In the genomic region with DNA sequence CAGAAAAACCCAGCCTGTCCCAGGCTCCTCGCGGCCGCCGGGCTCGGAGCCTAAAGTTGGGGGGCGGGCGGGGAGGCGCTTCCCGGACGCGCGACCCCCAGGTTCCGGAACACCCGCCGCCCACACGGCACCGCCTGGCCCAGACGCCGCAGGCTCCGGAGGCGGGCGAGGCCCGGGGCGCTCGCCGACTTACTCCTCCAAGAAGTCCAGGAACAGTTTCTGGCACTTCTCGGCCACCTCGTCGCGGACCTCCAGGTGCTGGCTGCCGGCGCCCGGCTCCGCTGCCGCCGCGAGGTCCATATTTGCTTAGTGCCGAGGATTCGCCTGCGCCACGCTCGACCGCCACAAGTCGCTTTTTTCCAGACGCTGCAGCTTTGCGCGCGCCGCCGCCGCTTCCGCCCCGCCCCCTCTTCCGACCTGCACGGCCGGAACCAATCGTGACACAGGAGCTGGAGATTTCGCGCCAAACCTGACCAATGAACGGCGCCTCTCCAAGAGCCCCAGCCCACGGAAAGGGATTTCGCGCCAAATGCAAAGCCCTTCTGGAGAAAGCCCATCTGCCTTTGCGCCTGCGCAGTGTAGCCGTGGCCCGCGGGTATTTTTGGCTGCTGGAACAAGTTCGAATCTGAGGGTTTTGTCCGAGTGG, we compare ENCODE assay signal across 8 cellular contexts. TPM values are rescaled to one million over a fixed set of nuclear protein-coding genes. Genes with fewer than 3 reads are reported as not detected.
DNase-seq lines count a peak whose midpoint lies in the region; ATAC-seq and TF ChIP-seq lines count a peak whose summit lies in the region.

TSS of gene MCM6 (minus strand) at position 378 of the 646 bp plus-strand sequence. CDS start at position 300, 78 bp downstream.

- H3K4me2 ChIP-seq in PC-9 = peak within 1 kb of the TSS; percentile 83

- peak within 1 kb of the TSS; percentile 84 for H2AFZ ChIP-seq in PC-9

- DNase-seq in DMS153 treated with DMSO at 0.1 percent for 48 hours (lab: John Stamatoyannopoulos, UW; ENCODE audit: unreplicated experiment) = peak; percentile 97
- peak; percentile 99 for DNase-seq in Jurkat, Clone E6-1 (ENCODE audit: low read depth, low spot score)
- peak; percentile 95 to 97 for DNase-seq in PC-9
- peak; percentile 95 for DNase-seq in activated T-cell treated with anti-CD3 and anti-CD28 coated beads, Interleukin-2, amount 50 U/mL, for 1 hour
- peak; percentile 97 for DNase-seq in stimulated activated CD8-positive, alpha-beta memory T cell treated with anti-CD3 and anti-CD28 coated beads, Interleukin-7, amount 100 ng/mL, for 24 hours (ENCODE audit: low read depth)

- H3K9me3 ChIP-seq in PC-9 (ENCODE audit: insufficient read depth, low read depth) (no peaks in the 10 kb centered on the region), muscle layer of colon (ENCODE audit: low read length) (no peaks in the 10 kb centered on the region)

- POLR2A ChIA-PET in PC-9 (lab: Charles Lee; ENCODE audit: unreplicated experiment) = interaction anchor here (0.6 to 1.0 kb wide), 3 partner anchors 135 to 824 kb away, joined by 3 to 11 read pairs (median 4); partner anchors contain the start of genes RAB3GAP1 and UBXN4

- H3K27me3 ChIP-seq in PC-9 (ENCODE audit: insufficient read depth, low read depth) = no peaks in the 10 kb centered on the region
- no peaks in the 10 kb centered on the region for H3K27me3 ChIP-seq in muscle layer of colon (ENCODE audit: control insufficient read depth in 1 of 2, insufficient read depth in 2 of 2, low read length in 2 of 2)

- peak within 1 kb of the TSS; percentile 85 for H3K4me3 ChIP-seq in Jurkat, Clone E6-1 (ENCODE audit: low read length)
- peak within 1 kb of the TSS; percentile 63 for H3K4me3 ChIP-seq in PC-9
- peak within 1 kb of the TSS; percentile 75 to 79 for H3K4me3 ChIP-seq in muscle layer of colon (ENCODE audit: low read depth in 1 of 2, low read length in 2 of 2)

- CTCF ChIA-PET in PC-9 (lab: Charles Lee) = interaction anchor here (0.6 kb wide), 1 partner anchor 37 kb away, joined by 5 read pairs; no protein-coding TSS in a partner anchor

- ATAC-seq in GM21619 (IDR thresholded peaks at IDR 0.05; ENCODE audit: unreplicated experiment) (peak; percentile 90), esophagus mucosa (peak; percentile 100)

- peaks cover 18% of the 10 kb centered on the region; the same call in 1 of the 2 replicates for H3K4me1 ChIP-seq in PC-9 (replicated peaks; ENCODE audit: insufficient read depth)
- peaks cover 7% of the 10 kb centered on the region for H3K4me1 ChIP-seq in muscle layer of colon (ENCODE audit: insufficient read depth, low read length)

- intact Hi-C loops in PC-9 (cut with micrococcal nuclease; ENCODE audit: unreplicated experiment) = loop anchor here (10.0 kb wide), 1 partner anchor 69 kb away; no protein-coding TSS in a partner anchor

- BruUV-seq in PC-9 (replicated peaks; lab: Mats Ljungman, UMichigan) = no TSS peak

- no peaks in the 10 kb centered on the region for H3K9me2 ChIP-seq in PC-9 (ENCODE audit: insufficient read depth)

- peaks cover 23% of the 10 kb centered on the region for H3K79me2 ChIP-seq in PC-9 (ENCODE audit: low read depth)

- TF ChIP-seq CTCF in PC-9 (conservative IDR thresholded peaks at IDR 0.05) = no peak

- H4K20me1 ChIP-seq in PC-9 (ENCODE audit: insufficient read depth) = no peaks in the 10 kb centered on the region; the same call in 1 of the 2 replicates

- H3K27ac ChIP-seq in PC-9 (peak within 1 kb of the TSS; percentile 19; the same call in 1 of the 2 replicates), muscle layer of colon (ENCODE audit: low read depth, low read length) (peak within 1 kb of the TSS; percentile 73)

- H3K36me3 ChIP-seq in PC-9 (ENCODE audit: low read depth) = peaks cover 4% of the 10 kb centered on the region; the same call in 1 of the 2 replicates
- H3K36me3 ChIP-seq in muscle layer of colon (ENCODE audit: insufficient read depth, low read length) = peaks cover 2% of the 10 kb centered on the region

- H3K9ac ChIP-seq in muscle layer of colon (ENCODE audit: low read length) = peak within 1 kb of the TSS; percentile 53

- no peaks in the 10 kb centered on the region for H3F3A ChIP-seq in PC-9 (ENCODE audit: insufficient read depth, low read depth)

RNA-seq across cellular contexts. Expression of gene MCM6, which starts in this region (rescaled TPM):
- polyA plus RNA-seq in Jurkat, Clone E6-1 (2012; ENCODE audit: insufficient read depth, insufficient read length) = 154 TPM
- total RNA-seq in PC-9 (2021) (26.7 and 33.1 TPM in 2 replicates), esophagus mucosa (16.4 TPM)

Comparison
In these comparisons a context has a peak if more than half of its experiments do, and no peak if none do; other contexts are left out.
1. Peak in every context shown above with its lines: DNase-seq, ATAC-seq, H3K4me3 ChIP-seq and H3K27ac ChIP-seq.